In the genomic region with DNA sequence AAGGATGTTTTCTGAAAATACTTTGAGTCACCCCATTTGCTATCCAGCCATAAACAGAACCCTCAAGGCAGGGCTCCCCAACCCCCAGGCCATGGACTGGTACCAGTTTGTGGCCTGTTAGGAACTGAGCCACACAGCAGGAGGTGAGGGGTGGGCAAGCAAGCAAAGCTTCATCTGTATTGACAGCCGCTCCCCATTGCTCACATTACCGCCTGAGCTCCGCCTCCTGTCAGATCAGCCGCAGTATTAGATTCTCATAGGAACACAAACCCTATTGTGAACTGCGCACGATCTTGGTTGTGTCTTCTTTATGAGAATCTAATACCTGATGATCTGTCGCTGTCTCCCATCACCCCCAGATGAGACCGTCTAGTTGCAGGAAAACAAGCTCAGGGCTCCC, we compare ENCODE assay signal across 8 cellular contexts.
"Had no signal": no experiment of that assay in that cellular context is flagged by ENCODE, and none has a peak within 500 bp of the region (broad histone marks: within the 10 kb centered on the region; RNA-seq: fewer than 3 reads in every experiment).

No MANE protein-coding gene starts in this region.

- H3K27ac Mint-ChIP-seq: IgD-negative memory B cell had no signal

- FAIRE-seq: HepG2, K562 had no signal

- H3K4me1 Mint-ChIP-seq: IgD-negative memory B cell had no signal

- H3K27ac ChIP-seq: HL-60, KMS-11 had no signal

- DNase-seq: IMR-90, KBM-7, KG1 had no signal

- H3K4me3 ChIP-seq: K562 had no signal

- H3K27me3 Mint-ChIP-seq: IgD-negative memory B cell had no signal

- H3K4me3 Mint-ChIP-seq: IgD-negative memory B cell had no signal

- H3K36me3 Mint-ChIP-seq: IgD-negative memory B cell had no signal
